8 cellular contexts compared by ENCODE assay signal in genomic region chr17:64146418-64147109, GRCh38. TPM values are rescaled to one million over a fixed set of nuclear protein-coding genes. Genes with fewer than 3 reads are reported as not detected.
DNase-seq lines count a peak whose midpoint lies in the region; ATAC-seq and TF ChIP-seq lines count a peak whose summit lies in the region.

No MANE protein-coding gene starts in this region.

- no peaks in the 10 kb centered on the region for H3K9me3 ChIP-seq in CD4-positive, alpha-beta T cell (ENCODE audit: control insufficient read depth, low read length)

- intact Hi-C loops in CD4-positive, alpha-beta T cell (cut with DNase I, micrococcal nuclease): loop anchor here (1.0 to 10.0 kb wide), 6 partner anchors 16 to 358 kb away; partner anchors contain the start of genes CEP95 (in 1 of the 2), DDX5 (in 1 of the 2), ERN1 (in 1 of the 2) and GH1 (in 1 of the 2)
- intact Hi-C loops in activated CD4-positive, alpha-beta T cell treated with anti-CD3 and anti-CD28 coated beads, Interleukin-2, amount 10 ng/mL, durations not matched to agents 24 days and 14 days (cut with micrococcal nuclease): loop anchor here (5.0 kb wide), 3 partner anchors 71 to 361 kb away; partner anchors contain the start of genes CEP95, DDX5 and SMARCD2

- POLR2A ChIA-PET in CD4-positive, alpha-beta T cell (lab: Charles Lee): interaction anchor here (0.6 to 5.0 kb wide), 64 partner anchors 9 to 1027 kb away, joined by 3 to 166 read pairs (median 7); partner anchors contain the start of genes CCDC47, CD79B, CEP95 and DDX42

- peak; percentile 23 to 56 (median 38) for DNase-seq in CD4-positive, alpha-beta T cell
- DNase-seq in NCI-H1105 treated with DMSO at 0.1 percent for 48 hours (lab: John Stamatoyannopoulos, UW): peak; percentile 76
- DNase-seq in activated CD4-positive, alpha-beta T cell treated with anti-CD3 and anti-CD28 coated beads, Interleukin-2, amount 10 ng/mL, durations not matched to agents 24 days and 14 days: peak; percentile 82
- DNase-seq in effector CD4-positive, alpha-beta T cell: peak; percentile 39
- peak; percentile 72 for DNase-seq in medulla oblongata (ENCODE audit: extremely low spot score)
- peak in 4 of 6 experiments; percentile 55 to 73 (median 64) for DNase-seq in stimulated activated naive CD4-positive, alpha-beta T cell (lab: John Stamatoyannopoulos, UW)
- DNase-seq in mesenteric fat pad (ENCODE audit: low spot score): no peak

- no peaks in the 10 kb centered on the region for H3K27me3 ChIP-seq in CD4-positive, alpha-beta T cell (ENCODE audit: control insufficient read depth, insufficient read depth, low read length)

- H3K36me3 Mint-ChIP-seq in CD4-positive, alpha-beta T cell (ENCODE audit: low read depth): peaks cover 40% of the 10 kb centered on the region
- peaks cover 23% of the 10 kb centered on the region for H3K36me3 Mint-ChIP-seq in activated CD4-positive, alpha-beta T cell treated with anti-CD3 and anti-CD28 coated beads, Interleukin-2, amount 10 ng/mL, durations not matched to agents 24 days and 14 days (ENCODE audit: low read depth)

- H3K4me1 Mint-ChIP-seq in CD4-positive, alpha-beta T cell (ENCODE audit: low read depth): peaks cover 19% of the 10 kb centered on the region
- H3K4me1 Mint-ChIP-seq in activated CD4-positive, alpha-beta T cell treated with anti-CD3 and anti-CD28 coated beads, Interleukin-2, amount 10 ng/mL, durations not matched to agents 24 days and 14 days: peaks cover 25% of the 10 kb centered on the region

- peak overlapping the region; percentile 91 for H3K27ac ChIP-seq in CD4-positive, alpha-beta T cell (ENCODE audit: low read depth, low read length)

- ATAC-seq in CD4-positive, alpha-beta T cell (ENCODE audit: poor library complexity): peak; percentile 21
- ATAC-seq in GM21723 (IDR thresholded peaks at IDR 0.05; ENCODE audit: unreplicated experiment): peak; percentile 15

- no peak overlapping the region for H3K27ac Mint-ChIP-seq in CD4-positive, alpha-beta T cell
- H3K27ac Mint-ChIP-seq in activated CD4-positive, alpha-beta T cell treated with anti-CD3 and anti-CD28 coated beads, Interleukin-2, amount 10 ng/mL, durations not matched to agents 24 days and 14 days: no peak overlapping the region

- TF ChIP-seq CTCF in CD4-positive, alpha-beta T cell (IDR thresholded peaks at IDR 0.05): no peak

- H3K27me3 Mint-ChIP-seq in CD4-positive, alpha-beta T cell: no peaks in the 10 kb centered on the region
- no peaks in the 10 kb centered on the region for H3K27me3 Mint-ChIP-seq in activated CD4-positive, alpha-beta T cell treated with anti-CD3 and anti-CD28 coated beads, Interleukin-2, amount 10 ng/mL, durations not matched to agents 24 days and 14 days

- no peaks in the 10 kb centered on the region for H3K9me3 Mint-ChIP-seq in CD4-positive, alpha-beta T cell
- H3K9me3 Mint-ChIP-seq in activated CD4-positive, alpha-beta T cell treated with anti-CD3 and anti-CD28 coated beads, Interleukin-2, amount 10 ng/mL, durations not matched to agents 24 days and 14 days: no peaks in the 10 kb centered on the region

- H3K4me3 Mint-ChIP-seq in CD4-positive, alpha-beta T cell: no peak overlapping the region
- H3K4me3 Mint-ChIP-seq in activated CD4-positive, alpha-beta T cell treated with anti-CD3 and anti-CD28 coated beads, Interleukin-2, amount 10 ng/mL, durations not matched to agents 24 days and 14 days: no peak overlapping the region

- CTCF ChIA-PET in CD4-positive, alpha-beta T cell (lab: Charles Lee): interaction anchor here (0.9 to 2.0 kb wide), 7 partner anchors 13 to 274 kb away, joined by 3 to 10 read pairs (median 6); partner anchors contain the start of gene ICAM2

RNA-seq across cellular contexts. Expression of gene ERN1, which starts 16.6 kb away (rescaled TPM):
- 10 to 100 TPM; 62.7 to 67.8 TPM for total RNA-seq in CD4-positive, alpha-beta T cell
- 41.3 and 52.1 TPM in 2 replicates for total RNA-seq in activated CD4-positive, alpha-beta T cell treated with anti-CD3 and anti-CD28 coated beads, Interleukin-2, amount 10 ng/mL, durations not matched to agents 24 days and 14 days
- 27.1 TPM for total RNA-seq in mesenteric fat pad
